8 cellular contexts compared by ENCODE assay signal in genomic region chr15:53246404-53246803, GRCh38.
"Had no signal": no experiment of that assay in that cellular context is flagged by ENCODE, and none has a peak within 500 bp of the region (broad histone marks: within the 10 kb centered on the region; RNA-seq: fewer than 3 reads in every experiment).

No MANE protein-coding gene starts in this region.

- H3K27ac ChIP-seq: GM23248 had no signal

- DNase-seq: GM23248, H9, HCEC 1CT, IMR-90, KG1 had no signal

- H3K4me1 Mint-ChIP-seq: H9 had no signal

- ATAC-seq: K562 had no signal

- H3K9ac ChIP-seq: GM23248 had no signal

- FAIRE-seq: H1, H54, K562 had no signal

- H3K27ac Mint-ChIP-seq: H9 had no signal

- H3K4me3 Mint-ChIP-seq: H9 had no signal

- H2AFZ ChIP-seq: GM23248 had no signal

- H3K4me3 ChIP-seq: GM23248, K562 had no signal
